ENCODE assay signal across 29 cellular contexts in genomic region chrX:16199343-16199742, GRCh38. TPM values are rescaled to one million over a fixed set of nuclear protein-coding genes. Genes with fewer than 3 reads are reported as not detected.
"Had no signal": no experiment of that assay in that cellular context is flagged by ENCODE, and none has a peak within 500 bp of the region (broad histone marks: within the 10 kb centered on the region; RNA-seq: fewer than 3 reads in every experiment).

No MANE protein-coding gene starts in this region.

- H3K27me3 ChIP-seq: brain microvascular endothelial cell, cardiac muscle cell, Peyer's patch had no signal

- H3K4me1 ChIP-seq: Peyer's patch had no signal

- H3K9me3 Mint-ChIP-seq: activated B cell treated with CpG ODN at 0.5 μM for 24 hours; activated CD4-positive, alpha-beta memory T cell treated with anti-CD3 and anti-CD28 coated beads, Interleukin-2, amount 10 ng/mL, durations not matched to agents 7 days and 5 days; activated CD4-positive, alpha-beta T cell treated with anti-CD3 and anti-CD28 coated beads, Interleukin-2, amount 10 ng/mL, durations not matched to agents 7 days and 5 days; activated naive CD4-positive, alpha-beta T cell treated with anti-CD3 and anti-CD28 coated beads for 36 hours; activated T-helper 17 cell treated with anti-CD3 and anti-CD28 coated beads, Interleukin-2, amount 50 U/mL, for 72 hours had no signal

- H3K4me3 Mint-ChIP-seq: activated B cell treated with CpG ODN at 0.5 μM for 24 hours; activated CD4-positive, alpha-beta memory T cell treated with anti-CD3 and anti-CD28 coated beads, Interleukin-2, amount 10 ng/mL, durations not matched to agents 7 days and 5 days; activated CD4-positive, alpha-beta T cell treated with anti-CD3 and anti-CD28 coated beads, Interleukin-2, amount 10 ng/mL, durations not matched to agents 7 days and 5 days; activated naive CD4-positive, alpha-beta T cell treated with anti-CD3 and anti-CD28 coated beads for 36 hours; activated naive CD8-positive, alpha-beta T cell; activated T-helper 17 cell treated with anti-CD3 and anti-CD28 coated beads, Interleukin-2, amount 50 U/mL, for 72 hours; T-helper 17 cell had no signal

- H3K4me1 Mint-ChIP-seq: activated B cell treated with CpG ODN at 0.5 μM for 24 hours; activated CD4-positive, alpha-beta memory T cell treated with anti-CD3 and anti-CD28 coated beads, Interleukin-2, amount 10 ng/mL, durations not matched to agents 7 days and 5 days; activated CD4-positive, alpha-beta T cell treated with anti-CD3 and anti-CD28 coated beads, Interleukin-2, amount 10 ng/mL, durations not matched to agents 7 days and 5 days; activated T-helper 17 cell treated with anti-CD3 and anti-CD28 coated beads, Interleukin-2, amount 50 U/mL, for 72 hours had no signal

- ATAC-seq: activated T-helper 17 cell treated with anti-CD3 and anti-CD28 coated beads, Interleukin-2, amount 50 U/mL, for 72 hours; T-helper 17 cell had no signal

- H3K9me3 ChIP-seq: Peyer's patch had no signal

- H3K36me3 ChIP-seq: brain microvascular endothelial cell, cardiac muscle cell, Peyer's patch had no signal

- H3K27ac Mint-ChIP-seq: activated B cell treated with CpG ODN at 0.5 μM for 24 hours; activated CD4-positive, alpha-beta memory T cell treated with anti-CD3 and anti-CD28 coated beads, Interleukin-2, amount 10 ng/mL, durations not matched to agents 7 days and 5 days; activated CD4-positive, alpha-beta T cell treated with anti-CD3 and anti-CD28 coated beads, Interleukin-2, amount 10 ng/mL, durations not matched to agents 7 days and 5 days; activated naive CD4-positive, alpha-beta T cell treated with anti-CD3 and anti-CD28 coated beads for 36 hours; activated naive CD8-positive, alpha-beta T cell; activated T-helper 17 cell treated with anti-CD3 and anti-CD28 coated beads, Interleukin-2, amount 50 U/mL, for 72 hours; T-helper 17 cell had no signal

- H3K9ac ChIP-seq: KMS-11 had no signal

- H3K27ac ChIP-seq: brain microvascular endothelial cell, cardiac muscle cell, KMS-11, Peyer's patch had no signal

- H3K4me3 ChIP-seq: cardiac muscle cell, Peyer's patch had no signal

- DNase-seq: activated B cell treated with CpG ODN at 0.5 μM for 24 hours; activated CD4-positive, alpha-beta memory T cell treated with anti-CD3 and anti-CD28 coated beads, Interleukin-2, amount 10 ng/mL, durations not matched to agents 7 days and 5 days; activated CD4-positive, alpha-beta T cell treated with anti-CD3 and anti-CD28 coated beads, Interleukin-2, amount 10 ng/mL, durations not matched to agents 7 days and 5 days; activated gamma-delta T cell; activated naive CD4-positive, alpha-beta T cell treated with anti-CD3 and anti-CD28 coated beads for 36 hours; activated T-cell treated with anti-CD3 and anti-CD28 coated beads for 4 hours; activated T-cell treated with anti-CD3 and anti-CD28 coated beads, Interleukin-2, amount 50 U/mL, for 48 hours; amygdala; brain microvascular endothelial cell; MV-4-11; NCI-H1092 treated with DMSO at 0.1 percent for 48 hours; NCI-H1417 treated with DMSO at 0.1 percent for 48 hours; NCI-H1694; NCI-H2029; NCI-H2107; NCI-H2171 treated with DMSO at 0.1 percent for 48 hours; NCI-H510A treated with DMSO at 0.1 percent for 48 hours; NCI-H69; NK-92 treated with Interleukin-12 subunit alpha and Interleukin-12 subunit beta, amount 100 ng/mL, for 24 hours; Peyer's patch; SIG-M5; T-helper 17 cell; T-helper 9 cell had no signal

- H3K4me2 ChIP-seq: KMS-11 had no signal

RNA-seq across cellular contexts. Expression of gene MAGEB17, which starts 32.1 kb away (rescaled TPM):
- total RNA-seq: activated B cell treated with CpG ODN at 0.5 μM for 24 hours; activated CD4-positive, alpha-beta memory T cell treated with anti-CD3 and anti-CD28 coated beads, Interleukin-2, amount 10 ng/mL, durations not matched to agents 7 days and 5 days; activated CD4-positive, alpha-beta T cell treated with anti-CD3 and anti-CD28 coated beads, Interleukin-2, amount 10 ng/mL, durations not matched to agents 7 days and 5 days; activated CD8-positive, alpha-beta memory T cell treated with anti-CD3 and anti-CD28 coated beads for 36 hours; activated naive CD4-positive, alpha-beta T cell treated with anti-CD3 and anti-CD28 coated beads for 36 hours; activated T-helper 17 cell treated with anti-CD3 and anti-CD28 coated beads, Interleukin-2, amount 50 U/mL, for 72 hours; cardiac muscle cell; MCF 10A; Peyer's patch; T-helper 17 cell had no signal
